ENCODE assay signal across 8 cellular contexts in genomic region chr18:65133610-65134009, GRCh38.
"Had no signal": no experiment of that assay in that cellular context is flagged by ENCODE, and none has a peak within 500 bp of the region (broad histone marks: within the 10 kb centered on the region; RNA-seq: fewer than 3 reads in every experiment).

No MANE protein-coding gene starts in this region.

- FAIRE-seq: G401.6, GM12878, GM12891, GM12892, GM18507, GM19239 had no signal

- DNase-seq: GDM1, GF-D8 had no signal

- H3K4me3 ChIP-seq: GM12878 had no signal

- ATAC-seq: GM12878 had no signal
